In genomic region chr15:29097168-29097567, GRCh38 we compare ENCODE assay signal across 16 cellular contexts.
DNase-seq lines count a peak whose midpoint lies in the region; ATAC-seq, FAIRE-seq and TF ChIP-seq lines count a peak whose summit lies in the region.
"Had no signal": no experiment of that assay in that cellular context is flagged by ENCODE, and none has a peak within 500 bp of the region (broad histone marks: within the 10 kb centered on the region; RNA-seq: fewer than 3 reads in every experiment).

No MANE protein-coding gene starts in this region.

- no peak overlapping the region for H3K9ac ChIP-seq in kidney (ENCODE audit: low read length in 2 of 2)

- peaks cover 16% of the 10 kb centered on the region for H3K36me3 Mint-ChIP-seq in neural crest cell (ENCODE audit: low read depth)
- H3K36me3 Mint-ChIP-seq: IgD-negative memory B cell had no signal

- H3K36me3 ChIP-seq in H7 (replicated peaks; ENCODE audit: control insufficient read depth, insufficient read depth, low read length) (no peaks in the 10 kb centered on the region), kidney (ENCODE audit: control insufficient read depth in 1 of 2, insufficient read depth in 2 of 2, low read length in 2 of 2) (no peaks in the 10 kb centered on the region), aorta (ENCODE audit: control insufficient read depth in 1 of 2, insufficient read depth in 2 of 2, low read length in 1 of 2) (no peaks in the 10 kb centered on the region)

- H3K27ac ChIP-seq in kidney (ENCODE audit: low read depth in 2 of 2, low read length in 2 of 2) (no peak overlapping the region), aorta (ENCODE audit: low read depth in 1 of 2, low read length in 2 of 2) (no peak overlapping the region)

- H3K9me3 Mint-ChIP-seq in neural crest cell, result no peaks in the 10 kb centered on the region
- H3K9me3 Mint-ChIP-seq: IgD-negative memory B cell had no signal

- no peak overlapping the region for H3K4me3 Mint-ChIP-seq in neural crest cell
- H3K4me3 Mint-ChIP-seq: B cell; CD4-positive, alpha-beta memory T cell; IgD-negative memory B cell had no signal

- H3K9me3 ChIP-seq in kidney (ENCODE audit: control insufficient read depth in 1 of 2, low read length in 2 of 2), result no peaks in the 10 kb centered on the region
- no peaks in the 10 kb centered on the region for H3K9me3 ChIP-seq in aorta (ENCODE audit: control insufficient read depth, low read length)

- no peak for ATAC-seq in aorta (ENCODE audit: low FRiP score)
- ATAC-seq in HG03097 (IDR thresholded peaks at IDR 0.05; ENCODE audit: low FRiP score, unreplicated experiment), result no peak
- ATAC-seq in GM19397 (IDR thresholded peaks at IDR 0.05; ENCODE audit: unreplicated experiment), result no peak
- no peak for ATAC-seq in GM18520 (IDR thresholded peaks at IDR 0.05; ENCODE audit: unreplicated experiment)
- ATAC-seq: HCT116 had no signal

- intact Hi-C loops in kidney (cut with DNase I) (no loop called here), aorta (cut with DNase I) (no loop called here)

- H3K4me3 ChIP-seq in H7 (ENCODE audit: insufficient read depth, low read depth, low read length) (no peak overlapping the region), kidney (ENCODE audit: low read length in 2 of 2) (no peak overlapping the region), aorta (ENCODE audit: low read length in 2 of 2) (no peak overlapping the region)

- no peaks in the 10 kb centered on the region for H3K27me3 Mint-ChIP-seq in neural crest cell (ENCODE audit: low read depth)
- H3K27me3 Mint-ChIP-seq: B cell; CD4-positive, alpha-beta memory T cell; IgD-negative memory B cell had no signal

- peak overlapping the region; percentile 19 for H3K27ac Mint-ChIP-seq in neural crest cell (ENCODE audit: unreplicated experiment)
- H3K27ac Mint-ChIP-seq: B cell, IgD-negative memory B cell had no signal

- DNase-seq in H7, result peak; percentile 67
- DNase-seq in kidney, result peak; percentile 60
- DNase-seq in neural crest cell (ENCODE audit: low read depth, low spot score), result no peak
- DNase-seq in aorta, result peak; percentile 30 to 59
- DNase-seq: CD4-positive, alpha-beta memory T cell; DMS153; DMS79 treated with DMSO at 0.1 percent for 48 hours; EL had no signal

- H3K4me1 Mint-ChIP-seq in neural crest cell, result peaks cover 15% of the 10 kb centered on the region
- H3K4me1 Mint-ChIP-seq: IgD-negative memory B cell had no signal

- H3K27me3 ChIP-seq in H7 (ENCODE audit: control insufficient read depth, insufficient read depth, low read length) (no peaks in the 10 kb centered on the region), aorta (ENCODE audit: control insufficient read depth in 1 of 2, insufficient read depth in 2 of 2, low read length in 1 of 2) (no peaks in the 10 kb centered on the region)

- FAIRE-seq in kidney (lab: Jason Lieb, UNC), result no peak
- FAIRE-seq: G401.6, GM12891 had no signal

- WGBS in aorta, 2 donors, result 85 to 88% methylated on average over 14 of the region's 14 CpGs

- H3K4me1 ChIP-seq in kidney (ENCODE audit: control insufficient read depth in 1 of 2, insufficient read depth in 1 of 2, low read depth in 1 of 2, low read length in 2 of 2) (no peaks in the 10 kb centered on the region), aorta (ENCODE audit: control insufficient read depth in 1 of 2, insufficient read depth in 2 of 2, low read length in 2 of 2) (no peaks in the 10 kb centered on the region)

- TF ChIP-seq CTCF in kidney (IDR thresholded peaks at IDR 0.05; ENCODE audit: borderline replicate concordance, extremely low read depth, insufficient read depth), result no peak
- no peak for TF ChIP-seq CTCF in neural crest cell (conservative IDR thresholded peaks at IDR 0.05)
